ENCODE assay signal across 8 cellular contexts in the genomic region with DNA sequence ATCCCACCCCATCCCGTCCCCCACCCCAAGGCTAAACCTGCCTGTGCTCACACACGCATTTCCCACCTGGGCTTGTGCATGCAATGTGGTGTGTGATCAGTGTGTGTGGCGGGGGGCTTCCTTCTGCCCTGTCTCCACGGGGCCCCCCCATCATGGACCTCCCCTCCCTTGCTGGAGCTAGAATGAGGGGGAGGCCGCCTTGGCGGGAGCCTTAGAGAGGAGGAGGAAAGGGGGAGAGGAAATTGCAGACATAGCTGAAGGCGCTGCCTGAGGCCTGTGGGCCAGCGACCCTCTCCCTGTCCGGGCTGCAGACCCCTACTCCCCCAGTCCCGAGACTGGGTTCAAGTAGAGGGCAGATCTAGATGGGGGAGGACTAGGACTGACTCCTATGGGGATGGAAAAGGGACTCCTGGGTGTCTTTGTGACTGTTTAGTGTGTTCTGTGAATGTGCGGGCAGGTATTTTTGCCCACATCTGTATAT. TPM values are rescaled to one million over a fixed set of nuclear protein-coding genes. Genes with fewer than 3 reads are reported as not detected.
A peak's percentile ranks its signal among the peaks of the same experiment; 100 is the strongest.
DNase-seq lines count a peak whose midpoint lies in the region; ATAC-seq and TF ChIP-seq lines count a peak whose summit lies in the region.

No MANE protein-coding gene starts in this region.

- WGBS in esophagus squamous epithelium, 2 donors: 33 to 67% methylated on average over 2 to 5 of the region's 11 CpGs

- CTCF ChIA-PET in PC-9 (lab: Charles Lee) (no interaction called here), HEK293T (lab: Yijun Ruan, JAX) (interaction anchor here (1.8 kb wide), 1 partner anchor 45 kb away, joined by 9 read pairs; no protein-coding TSS in a partner anchor)

- H4K20me1 ChIP-seq in DOHH2 (ENCODE audit: control insufficient read depth, insufficient read depth, low read depth, low read length) (no peaks in the 10 kb centered on the region), PC-9 (ENCODE audit: insufficient read depth) (no peaks in the 10 kb centered on the region; the same call in 1 of the 2 replicates)

- H3K27me3 Mint-ChIP-seq in progenitor cell of endocrine pancreas: peaks cover 25% of the 10 kb centered on the region

- no peaks in the 10 kb centered on the region for H3K36me3 Mint-ChIP-seq in progenitor cell of endocrine pancreas (ENCODE audit: insufficient read depth)

- H3K27ac Mint-ChIP-seq in progenitor cell of endocrine pancreas: peak overlapping the region; percentile 98

- no peaks in the 10 kb centered on the region for H3K9me3 ChIP-seq in DOHH2 (ENCODE audit: control insufficient read depth, insufficient read depth, low read length)
- H3K9me3 ChIP-seq in PC-9 (ENCODE audit: insufficient read depth, low read depth): no peaks in the 10 kb centered on the region
- no peaks in the 10 kb centered on the region for H3K9me3 ChIP-seq in esophagus squamous epithelium

- BruUV-seq in PC-9 (replicated peaks; lab: Mats Ljungman, UMichigan): no TSS peak

- DNase-seq in PC-9: no peak
- no peak for DNase-seq in esophagus squamous epithelium (lab: John Stamatoyannopoulos, UW)
- no peak for DNase-seq in progenitor cell of endocrine pancreas (ENCODE audit: low spot score, unreplicated experiment)
- no peak for DNase-seq in NCI-H1105 (lab: John Stamatoyannopoulos, UW)
- no peak for DNase-seq in HEK293T (ENCODE audit: extremely low spot score)

- POLR2A ChIA-PET in PC-9 (lab: Charles Lee; ENCODE audit: unreplicated experiment): interaction anchor here (0.7 kb wide), 2 partner anchors 19 to 24 kb away, joined by 3 to 5 read pairs; no protein-coding TSS in a partner anchor
- POLR2A ChIA-PET in HEK293T (lab: Yijun Ruan, JAX): interaction anchor here (1.2 to 1.5 kb wide), 3 partner anchors 100 to 175 kb away, joined by 3 to 8 read pairs (median 4); a partner anchor contains a TSS

- TF ChIP-seq CTCF in DOHH2 (IDR thresholded peaks at IDR 0.05; ENCODE audit: low read depth, low read length, poor library complexity, severe bottlenecking) (no peak), PC-9 (conservative IDR thresholded peaks at IDR 0.05) (no peak), esophagus squamous epithelium (IDR thresholded peaks at IDR 0.05) (no peak), progenitor cell of endocrine pancreas (IDR thresholded peaks at IDR 0.05; ENCODE audit: unreplicated experiment) (no peak)

- H3K27me3 ChIP-seq in DOHH2 (ENCODE audit: control insufficient read depth, low read length) (0 out of 2 replicates have a peak, but pooled peaks cover 2% of the 10 kb centered on the region), PC-9 (ENCODE audit: insufficient read depth, low read depth) (no peaks in the 10 kb centered on the region), esophagus squamous epithelium (peaks cover 0 to 7% (median 0%) of the 10 kb centered on the region in 4 donors)

- no peak for TF ChIP-seq POLR2A in esophagus squamous epithelium (IDR thresholded peaks at IDR 0.05)

- no peaks in the 10 kb centered on the region for H3K36me3 ChIP-seq in DOHH2 (ENCODE audit: control insufficient read depth, low read length)
- H3K36me3 ChIP-seq in PC-9 (ENCODE audit: low read depth): no peaks in the 10 kb centered on the region
- H3K36me3 ChIP-seq in esophagus squamous epithelium: no peaks in the 10 kb centered on the region

- no peak overlapping the region for H2AFZ ChIP-seq in PC-9

- H3K79me2 ChIP-seq in DOHH2 (ENCODE audit: control insufficient read depth, low read length): no peaks in the 10 kb centered on the region
- H3K79me2 ChIP-seq in PC-9 (ENCODE audit: low read depth): no peaks in the 10 kb centered on the region

- H3F3A ChIP-seq in DOHH2 (ENCODE audit: control insufficient read depth, insufficient read depth) (no peaks in the 10 kb centered on the region), PC-9 (ENCODE audit: insufficient read depth, low read depth) (no peaks in the 10 kb centered on the region; the same call in 1 of the 2 replicates)

- H3K4me3 ChIP-seq in DOHH2 (ENCODE audit: low read length) (peak overlapping the region; percentile 76; the same call in 1 of the 2 replicates), PC-9 (no peak overlapping the region), esophagus squamous epithelium (peak overlapping the region in 3 of 4 donors; percentile 45 to 85 (median 76))

- H3K4me3 Mint-ChIP-seq in progenitor cell of endocrine pancreas (ENCODE audit: low read depth): peak overlapping the region; percentile 82

- intact Hi-C loops in PC-9 (cut with micrococcal nuclease; ENCODE audit: unreplicated experiment) (no loop called here), esophagus squamous epithelium (cut with DNase I) (no loop called here)

- H3K4me1 Mint-ChIP-seq in progenitor cell of endocrine pancreas (ENCODE audit: low read depth): peaks cover 18% of the 10 kb centered on the region

- H3K4me2 ChIP-seq in DOHH2 (ENCODE audit: low read length) (peak overlapping the region; percentile 86), PC-9 (peak overlapping the region; percentile 80; the same call in 1 of the 2 replicates)

- H3K9me2 ChIP-seq in DOHH2 (replicated peaks; ENCODE audit: control insufficient read depth, low read length) (no peaks in the 10 kb centered on the region), PC-9 (ENCODE audit: insufficient read depth) (no peaks in the 10 kb centered on the region)

- no peak overlapping the region for H3K27ac ChIP-seq in DOHH2 (ENCODE audit: low read depth, low read length)
- H3K27ac ChIP-seq in PC-9: no peak overlapping the region
- peak overlapping the region; percentile 77 to 93 (median 84) for H3K27ac ChIP-seq in esophagus squamous epithelium

- peaks cover 41% of the 10 kb centered on the region for H3K4me1 ChIP-seq in DOHH2 (ENCODE audit: control insufficient read depth, low read length)
- H3K4me1 ChIP-seq in PC-9 (replicated peaks; ENCODE audit: insufficient read depth): no peaks in the 10 kb centered on the region; the same call in 1 of the 2 replicates
- peaks cover 20 to 52% (median 26%) of the 10 kb centered on the region in 3 donors for H3K4me1 ChIP-seq in esophagus squamous epithelium

- no peaks in the 10 kb centered on the region for H3K9me3 Mint-ChIP-seq in progenitor cell of endocrine pancreas (ENCODE audit: low read depth)

- no peak for ATAC-seq in HG03025 (IDR thresholded peaks at IDR 0.05; ENCODE audit: low FRiP score, unreplicated experiment)
- no peak for ATAC-seq in HG03039 (IDR thresholded peaks at IDR 0.05; ENCODE audit: unreplicated experiment)

TF ChIP-seq in HEK293T, 16 proteins besides CTCF, POLR2A, EP300 and RAD21:
- TF ChIP-seq FOXM1 (IDR thresholded peaks at IDR 0.05; ENCODE audit: borderline replicate concordance) (no peak), NFRKB (IDR thresholded peaks at IDR 0.05) (no peak), ARNT (IDR thresholded peaks at IDR 0.05) (no peak), L3MBTL2 (conservative IDR thresholded peaks at IDR 0.05) (no peak), TARDBP (IDR thresholded peaks at IDR 0.05) (no peak), ZNF384 (IDR thresholded peaks at IDR 0.05) (no peak), ELF4 (IDR thresholded peaks at IDR 0.05) (no peak), SP1 (IDR thresholded peaks at IDR 0.05) (no peak), CTBP1 (IDR thresholded peaks at IDR 0.05; ENCODE audit: borderline replicate concordance) (no peak), SUZ12 (IDR thresholded peaks at IDR 0.05) (no peak), LEF1 (IDR thresholded peaks at IDR 0.05; ENCODE audit: borderline replicate concordance) (no peak), HDGF (IDR thresholded peaks at IDR 0.05; ENCODE audit: borderline replicate concordance) (no peak), FOXA1 (IDR thresholded peaks at IDR 0.05) (no peak), FOXK2 (IDR thresholded peaks at IDR 0.05) (no peak), BHLHE40 (IDR thresholded peaks at IDR 0.05; ENCODE audit: borderline replicate concordance) (no peak)
- TF ChIP-seq, protein P1, sequence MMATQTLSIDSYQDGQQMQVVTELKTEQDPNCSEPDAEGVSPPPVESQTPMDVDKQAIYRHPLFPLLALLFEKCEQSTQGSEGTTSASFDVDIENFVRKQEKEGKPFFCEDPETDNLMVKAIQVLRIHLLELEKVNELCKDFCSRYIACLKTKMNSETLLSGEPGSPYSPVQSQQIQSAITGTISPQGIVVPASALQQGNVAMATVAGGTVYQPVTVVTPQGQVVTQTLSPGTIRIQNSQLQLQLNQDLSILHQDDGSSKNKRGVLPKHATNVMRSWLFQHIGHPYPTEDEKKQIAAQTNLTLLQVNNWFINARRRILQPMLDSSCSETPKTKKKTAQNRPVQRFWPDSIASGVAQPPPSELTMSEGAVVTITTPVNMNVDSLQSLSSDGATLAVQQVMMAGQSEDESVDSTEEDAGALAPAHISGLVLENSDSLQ (IDR thresholded peaks at IDR 0.05): no peak

RNA-seq across cellular contexts. Expression of a gene that starts 0.9 kb away (rescaled TPM):
- total RNA-seq in PC-9 (2021) (12.4 and 20.5 TPM in 2 replicates), esophagus squamous epithelium (10 to 100 TPM in 3 of 4 donors, 1 to 10 TPM in 1; 7.5 to 22.1 (median 12.8) TPM), progenitor cell of endocrine pancreas (11.8 and 14.1 TPM in 2 replicates)

RNA-seq across cellular contexts. Expression of a gene that starts 18.2 kb away (rescaled TPM):
- 18.3 and 25.9 TPM in 2 replicates for total RNA-seq in PC-9 (2021)
- total RNA-seq in esophagus squamous epithelium: 1 to 10 TPM; 2.8 to 9.7 (median 3.7) TPM
- total RNA-seq in progenitor cell of endocrine pancreas: 10.6 and 11.0 TPM in 2 replicates

Comparison
In these comparisons a context has a peak if more than half of its experiments do, and no peak if none do; other contexts are left out.
1. H3K27ac ChIP-seq: peak in esophagus squamous epithelium (4 of 4); none in DOHH2 (single experiment) and PC-9 (single experiment).